10 cellular contexts compared by ENCODE assay signal in the genomic region with DNA sequence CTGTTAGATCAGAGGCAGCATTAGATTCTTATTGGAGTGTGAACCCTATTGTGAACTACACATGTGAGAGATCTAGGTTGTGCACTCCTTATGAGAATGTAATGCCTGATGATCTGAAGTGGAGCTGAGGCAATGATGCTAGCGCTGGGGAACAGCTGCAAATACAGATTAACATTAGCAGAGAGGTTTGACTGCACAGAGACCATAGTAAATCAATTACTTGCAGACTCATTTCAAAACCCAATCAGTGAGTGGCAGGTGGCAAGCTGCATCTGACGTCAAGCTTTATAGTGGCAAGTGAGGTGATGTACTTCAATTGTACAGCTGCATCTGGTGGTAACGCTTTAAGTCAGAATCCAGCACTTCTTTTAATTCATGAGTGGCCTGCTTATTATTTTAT.
A peak's percentile ranks its signal among the peaks of the same experiment; 100 is the strongest.
DNase-seq lines count a peak whose midpoint lies in the region; ATAC-seq lines count a peak whose summit lies in the region.
"Had no signal": no experiment of that assay in that cellular context is flagged by ENCODE, and none has a peak within 500 bp of the region (broad histone marks: within the 10 kb centered on the region; RNA-seq: fewer than 3 reads in every experiment).

No MANE protein-coding gene starts in this region.

- H3K4me3 Mint-ChIP-seq in stimulated activated naive CD8-positive, alpha-beta T cell treated with anti-CD3 and anti-CD28 coated beads, Interleukin-15, amount 100 ng/mL, for 72 hours = no peak overlapping the region

- ATAC-seq in stimulated activated naive CD8-positive, alpha-beta T cell treated with anti-CD3 and anti-CD28 coated beads, Interleukin-15, amount 100 ng/mL, for 72 hours = peak; percentile 80
- no peak for ATAC-seq in stimulated activated naive CD8-positive, alpha-beta T cell treated with anti-CD3 and anti-CD28 coated beads, Interleukin-15, Interleukin-2, amounts not matched to agents 100 U/mL and 50 U/mL, for 24 hours
- peak; percentile 81 for ATAC-seq in HG02852 (IDR thresholded peaks at IDR 0.05; ENCODE audit: unreplicated experiment)
- no peak for ATAC-seq in HG03342 (IDR thresholded peaks at IDR 0.05; ENCODE audit: unreplicated experiment)

- peak in 1 of 2 donors; percentile 17 for DNase-seq in stimulated activated naive CD8-positive, alpha-beta T cell treated with anti-CD3 and anti-CD28 coated beads, Interleukin-15, amount 100 ng/mL, for 72 hours
- DNase-seq in stimulated activated naive CD8-positive, alpha-beta T cell treated with anti-CD3 and anti-CD28 coated beads, Interleukin-15, Interleukin-2, amounts not matched to agents 100 U/mL and 50 U/mL, for 24 hours = no peak
- peak; percentile 32 for DNase-seq in NCI-H2227 treated with DMSO at 0.1 percent for 48 hours (lab: John Stamatoyannopoulos, UW)
- no peak for DNase-seq in GM19240 (ENCODE audit: insufficient read length, low spot score)
- no peak for DNase-seq in islet precursor cell
- no peak for DNase-seq in HT-29 (ENCODE audit: low spot score)
- DNase-seq: BE2C, testis had no signal

- H3K27me3 Mint-ChIP-seq in stimulated activated naive CD8-positive, alpha-beta T cell treated with anti-CD3 and anti-CD28 coated beads, Interleukin-15, amount 100 ng/mL, for 72 hours = no peaks in the 10 kb centered on the region

- H3K27ac Mint-ChIP-seq in stimulated activated naive CD8-positive, alpha-beta T cell treated with anti-CD3 and anti-CD28 coated beads, Interleukin-15, amount 100 ng/mL, for 72 hours = no peak overlapping the region

- H3K9me3 Mint-ChIP-seq in stimulated activated naive CD8-positive, alpha-beta T cell treated with anti-CD3 and anti-CD28 coated beads, Interleukin-15, amount 100 ng/mL, for 72 hours = peaks cover 0 to 7% of the 10 kb centered on the region in 2 donors

- no peaks in the 10 kb centered on the region for H3K4me1 Mint-ChIP-seq in stimulated activated naive CD8-positive, alpha-beta T cell treated with anti-CD3 and anti-CD28 coated beads, Interleukin-15, amount 100 ng/mL, for 72 hours

Comparison
In these comparisons a context has a peak if more than half of its experiments do, and no peak if none do; other contexts are left out.
1. ATAC-seq: peak in stimulated activated naive CD8-positive, alpha-beta T cell treated with anti-CD3 and anti-CD28 coated beads, Interleukin-15, amount 100 ng/mL, for 72 hours (single experiment) and HG02852 (single experiment); none in stimulated activated naive CD8-positive, alpha-beta T cell treated with anti-CD3 and anti-CD28 coated beads, Interleukin-15, Interleukin-2, amounts not matched to agents 100 U/mL and 50 U/mL, for 24 hours (single experiment) and HG03342 (single experiment).